Comparison of ENCODE assay signal across 15 cellular contexts in the genomic region with DNA sequence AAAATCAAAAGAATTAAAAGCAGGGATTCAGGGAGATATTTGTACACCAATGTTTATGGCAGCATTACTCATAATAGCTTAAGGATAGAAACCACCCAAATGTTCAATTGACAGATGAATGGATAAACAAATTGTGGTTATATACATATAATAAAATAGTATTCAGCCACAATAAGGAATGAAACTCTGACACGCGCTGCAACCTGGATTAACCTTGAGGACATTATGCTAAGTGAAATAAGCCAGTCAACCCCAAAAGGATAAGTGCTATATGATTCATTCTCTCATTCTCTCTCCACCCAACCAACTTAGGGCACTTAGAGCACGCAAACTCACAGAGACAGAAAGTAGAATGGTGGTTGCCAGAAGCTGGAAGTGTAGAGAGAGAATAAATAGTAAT.
DNase-seq lines count a peak whose midpoint lies in the region; ATAC-seq and TF ChIP-seq lines count a peak whose summit lies in the region.
"Had no signal": no experiment of that assay in that cellular context is flagged by ENCODE, and none has a peak within 500 bp of the region (broad histone marks: within the 10 kb centered on the region; RNA-seq: fewer than 3 reads in every experiment).

No MANE protein-coding gene starts in this region.

- H2AFZ ChIP-seq in PC-3 (ENCODE audit: low read length): no peak overlapping the region

- H3F3A ChIP-seq in PC-3 (ENCODE audit: low read length, unreplicated experiment): peaks cover 4% of the 10 kb centered on the region

- H4K20me1 ChIP-seq in PC-3 (ENCODE audit: low read length): no peaks in the 10 kb centered on the region

- no peaks in the 10 kb centered on the region for H3K79me2 ChIP-seq in PC-3 (ENCODE audit: low read length)

- TF ChIP-seq CTCF in PC-3 (conservative IDR thresholded peaks at IDR 0.05; ENCODE audit: low read depth, low read length): no peak
- no peak for TF ChIP-seq CTCF in epithelial cell of esophagus (IDR thresholded peaks at IDR 0.05; ENCODE audit: insufficient read depth, low read depth, low read length, missing control alignments)
- no peak for TF ChIP-seq CTCF in mucosa of descending colon (IDR thresholded peaks at IDR 0.05)

- intact Hi-C loops in PC-3 (cut with micrococcal nuclease): no loop called here
- intact Hi-C loops in mucosa of descending colon (cut with DNase I, micrococcal nuclease): no loop called here

- H3K4me3 ChIP-seq in PC-3 (ENCODE audit: low read length) (no peak overlapping the region), epithelial cell of esophagus (ENCODE audit: low read length) (no peak overlapping the region), mucosa of descending colon (no peak overlapping the region)
- H3K4me3 ChIP-seq: A549 had no signal

- H3K4me1 ChIP-seq in PC-3 (ENCODE audit: insufficient read depth, low read length): peaks cover 28% of the 10 kb centered on the region
- H3K4me1 ChIP-seq in mucosa of descending colon (ENCODE audit: low read depth): peaks cover 4% of the 10 kb centered on the region
- H3K4me1 ChIP-seq: A549 had no signal

- no TSS peak for BruUV-seq in PC-3 (replicated peaks; lab: Mats Ljungman, UMichigan)

- H3K36me3 ChIP-seq in PC-3 (ENCODE audit: low read depth, low read length): no peaks in the 10 kb centered on the region
- H3K36me3 ChIP-seq in mucosa of descending colon (ENCODE audit: low read depth): no peaks in the 10 kb centered on the region

- peak overlapping the region; percentile 50; the same call in 1 of the 2 replicates for H3K9ac ChIP-seq in PC-3 (ENCODE audit: low read length)

- no peak overlapping the region for H3K4me2 ChIP-seq in PC-3 (ENCODE audit: low read length)
- H3K4me2 ChIP-seq: A549 had no signal

- CTCF ChIA-PET in PC-3 (lab: Charles Lee): interaction anchor here (0.6 kb wide), 1 partner anchor 1776 kb away, joined by 4 read pairs; no protein-coding TSS in a partner anchor

- no peaks in the 10 kb centered on the region for H3K9me2 ChIP-seq in PC-3 (replicated peaks; ENCODE audit: low read length)

- ATAC-seq in PC-3 (peak; percentile 65), mucosa of descending colon (peak; percentile 55)
- ATAC-seq: A549; CD8-positive, alpha-beta T cell; HepG2 had no signal

- H3K9me3 ChIP-seq in PC-3 (ENCODE audit: low read length): no peaks in the 10 kb centered on the region
- no peaks in the 10 kb centered on the region for H3K9me3 ChIP-seq in mucosa of descending colon
- H3K9me3 ChIP-seq: A549 had no signal

- peak overlapping the region; percentile 93 for H3K27ac ChIP-seq in PC-3 (ENCODE audit: low read length)
- H3K27ac ChIP-seq: A549 had no signal

- DNase-seq in LHCN-M2 (ENCODE audit: low read depth) (peak; percentile 49), PC-3 (peak; percentile 62), epithelial cell of esophagus (ENCODE audit: low read depth) (peak; percentile 51), mucosa of descending colon (no peak), NCI-H2171 (lab: John Stamatoyannopoulos, UW) (no peak), AG20443 (ENCODE audit: low spot score) (no peak), KBM-7 (no peak)
- DNase-seq: CD8-positive, alpha-beta T cell; COR-L47; DMS153; DND-41; GF-D8; HCEC 1CT had no signal

- in situ Hi-C loops in KBM-7 (cut with MboI; ENCODE audit: low pct_unique_long_range_greater_than_20kb, low sequenced_read_pairs): no loop called here

- no peaks in the 10 kb centered on the region for H3K27me3 ChIP-seq in PC-3 (ENCODE audit: low read length)

- POLR2A ChIA-PET in PC-3 (lab: Charles Lee; ENCODE audit: unreplicated experiment): no interaction called here

Comparison
In these comparisons a context has a peak if more than half of its experiments do, and no peak if none do; other contexts are left out.
1. DNase-seq: peak in LHCN-M2 (single experiment), PC-3 (single experiment) and epithelial cell of esophagus (single experiment); none in mucosa of descending colon (0 of 3), NCI-H2171 (single experiment), AG20443 (single experiment) and KBM-7 (single experiment).